1 cellular context compared by ENCODE assay signal in genomic region chr17:2029911-2030778, GRCh38.
A peak's percentile ranks its signal among the peaks of the same experiment; 100 is the strongest.
TF ChIP-seq lines count a peak whose summit lies in the region.

Gene DPH1 (plus strand): TSS chr17:2030153. CDS start chr17:2030170, 17 bp downstream.

TF ChIP-seq in K562, 482 proteins besides CTCF, POLR2A, EP300 and RAD21 (continued from another document and continues in another):
- TF ChIP-seq TAF9B (IDR thresholded peaks at IDR 0.05; ENCODE audit: partially characterized antibody), result no peak
- TF ChIP-seq TEAD4 (IDR thresholded peaks at IDR 0.05; ENCODE audit: low read length), result no peak
- no peak for TF ChIP-seq TEAD4 (CRISPR knock-in tag; IDR thresholded peaks at IDR 0.05; ENCODE audit: borderline replicate concordance)
- TF ChIP-seq USF2 (CRISPR knock-in tag; IDR thresholded peaks at IDR 0.05), result peak; percentile 71
- no peak for TF ChIP-seq LARP7 (IDR thresholded peaks at IDR 0.05)
- no peak for TF ChIP-seq PREB (CRISPR knock-in tag; IDR thresholded peaks at IDR 0.05)
- TF ChIP-seq SMARCB1 (IDR thresholded peaks at IDR 0.05; ENCODE audit: insufficient read length, low read depth), result no peak
- TF ChIP-seq ATF7 (IDR thresholded peaks at IDR 0.05), result peak; percentile 54
- no peak for TF ChIP-seq ZNF280B (CRISPR knock-in tag; IDR thresholded peaks at IDR 0.05)
- no peak; the same call in 1 of the 2 replicates for TF ChIP-seq ZFX (CRISPR knock-in tag; IDR thresholded peaks at IDR 0.05)
- no peak for TF ChIP-seq SMARCA4 (IDR thresholded peaks at IDR 0.05)
- TF ChIP-seq ZNF408 (CRISPR knock-in tag; IDR thresholded peaks at IDR 0.05; ENCODE audit: low read depth), result no peak
- TF ChIP-seq CC2D1A (IDR thresholded peaks at IDR 0.05), result no peak
- TF ChIP-seq SMAD2 (IDR thresholded peaks at IDR 0.05; ENCODE audit: low read depth, low read length), result no peak
- TF ChIP-seq CTCFL (IDR thresholded peaks at IDR 0.05; ENCODE audit: borderline replicate concordance, insufficient read depth, low read depth, low read length, poor library complexity, severe bottlenecking), result no peak
- TF ChIP-seq KDM5B (IDR thresholded peaks at IDR 0.05; ENCODE audit: insufficient replicate concordance, low read depth, low read length), result peak; percentile 36
- no peak for TF ChIP-seq SREBF1 (IDR thresholded peaks at IDR 0.05; ENCODE audit: borderline replicate concordance, low read depth, low read length)
- TF ChIP-seq ZNF586 (CRISPR knock-in tag; conservative IDR thresholded peaks at IDR 0.05), result no peak
- peak; percentile 99 for TF ChIP-seq NKRF (IDR thresholded peaks at IDR 0.05; ENCODE audit: borderline replicate concordance)
- TF ChIP-seq ZNF280A (IDR thresholded peaks at IDR 0.05; ENCODE audit: low read depth, partially characterized antibody), result no peak
- no peak for TF ChIP-seq POLR2AphosphoS2 (IDR thresholded peaks at IDR 0.05; ENCODE audit: low read length)
- TF ChIP-seq RNF2 (IDR thresholded peaks at IDR 0.05), result peak; percentile 45; the same call in 1 of the 2 replicates
- no peak for TF ChIP-seq BRF1 (IDR thresholded peaks at IDR 0.05; ENCODE audit: borderline replicate concordance, extremely low read depth, insufficient read length)
- no peak for TF ChIP-seq BACH1 (tag; IDR thresholded peaks at IDR 0.05)
- no peak for TF ChIP-seq KHSRP (IDR thresholded peaks at IDR 0.05)
- TF ChIP-seq ZFP36 (IDR thresholded peaks at IDR 0.05; ENCODE audit: low read depth, low read length, partially characterized antibody), result no peak
- peak; percentile 93 for TF ChIP-seq XRCC5 (IDR thresholded peaks at IDR 0.05; ENCODE audit: low read depth, low read length)
- TF ChIP-seq NR3C1 (CRISPR knock-in tag; IDR thresholded peaks at IDR 0.05), result no peak
- peak; percentile 86 for TF ChIP-seq L3MBTL2 (IDR thresholded peaks at IDR 0.05)
- TF ChIP-seq AFF1 (IDR thresholded peaks at IDR 0.05; ENCODE audit: low read depth in 1 of 2, partially characterized antibody in 2 of 2), result no peak
- no peak for TF ChIP-seq ZNF3 (CRISPR knock-in tag; IDR thresholded peaks at IDR 0.05)
- peak; percentile 81 for TF ChIP-seq HDAC2 (IDR thresholded peaks at IDR 0.05)
- peak; percentile 100 for TF ChIP-seq ARID4B (CRISPR knock-in tag; IDR thresholded peaks at IDR 0.05)
- TF ChIP-seq ZNF354B (CRISPR knock-in tag; IDR thresholded peaks at IDR 0.05), result no peak
- TF ChIP-seq ATF4 (CRISPR knock-in tag; IDR thresholded peaks at IDR 0.05), result no peak
- TF ChIP-seq HEY1 (CRISPR knock-in tag; IDR thresholded peaks at IDR 0.05; ENCODE audit: borderline replicate concordance), result no peak
- TF ChIP-seq MTA1 (IDR thresholded peaks at IDR 0.05; ENCODE audit: borderline replicate concordance), result no peak
- no peak for TF ChIP-seq ATF3 (IDR thresholded peaks at IDR 0.05)
- no peak for TF ChIP-seq ATF3 (CRISPR knock-in tag; conservative IDR thresholded peaks at IDR 0.05)
- TF ChIP-seq ZFP30 (CRISPR knock-in tag; IDR thresholded peaks at IDR 0.05; ENCODE audit: borderline replicate concordance), result no peak
- 0 out of 2 replicates have a peak, but pooled peaks have one; percentile 28 for TF ChIP-seq ELF2 (CRISPR knock-in tag; IDR thresholded peaks at IDR 0.05)
